8 cellular contexts compared by ENCODE assay signal in the genomic region with DNA sequence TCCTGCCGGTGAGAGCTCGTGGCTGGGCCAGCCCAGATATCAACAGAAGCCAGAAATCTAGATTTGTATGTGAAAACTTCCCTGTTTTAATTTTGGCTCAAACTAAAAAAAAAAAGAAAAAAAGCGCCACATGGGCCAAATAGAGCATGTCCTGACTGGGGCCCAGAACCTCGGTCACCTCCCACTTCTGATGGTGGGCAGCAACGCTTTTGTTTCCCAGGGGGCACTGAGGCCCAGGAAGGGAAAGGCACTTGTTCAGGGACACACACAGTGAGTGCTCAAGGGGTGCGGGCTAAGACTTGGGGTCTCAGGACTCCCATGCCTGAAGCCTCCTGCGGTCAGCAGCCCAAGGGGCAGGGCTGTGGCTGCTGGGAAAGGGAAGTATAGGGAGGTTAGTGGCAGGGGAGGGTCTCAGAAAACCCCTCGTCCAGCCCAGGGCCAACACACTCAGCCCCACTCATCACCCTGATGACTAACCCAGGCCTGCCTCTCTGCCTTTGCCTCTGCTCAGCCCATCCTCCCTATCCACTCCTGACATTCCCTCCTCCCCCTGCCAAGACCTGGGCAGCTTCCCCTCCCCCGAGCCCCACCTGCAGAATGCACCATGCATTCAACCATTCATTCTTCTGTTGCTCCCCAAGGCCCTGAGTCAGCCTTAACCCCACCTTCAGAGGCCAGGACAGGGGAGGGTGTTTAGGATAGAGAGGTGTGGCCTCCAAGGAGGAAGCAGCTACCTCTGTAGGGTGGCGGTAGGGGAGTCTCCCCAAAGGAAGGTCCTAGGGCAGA. TPM values are rescaled to one million over a fixed set of nuclear protein-coding genes. Genes with fewer than 3 reads are reported as not detected.
DNase-seq lines count a peak whose midpoint lies in the region; ATAC-seq, FAIRE-seq and TF ChIP-seq lines count a peak whose summit lies in the region.

No MANE protein-coding gene starts in this region.

- DNase-seq in GM18507 (ENCODE audit: extremely low spot score, insufficient read length, low read depth) (peak; percentile 44), NAMALWA (ENCODE audit: low spot score) (peak; percentile 87), mesothelial cell of epicardium (ENCODE audit: low spot score in 2 of 2, unreplicated experiment in 2 of 2) (no peak), hippocampal formation (lab: John Stamatoyannopoulos, UW) (no peak), anterior cingulate cortex (lab: John Stamatoyannopoulos, UW) (no peak), posterior vena cava (ENCODE audit: low spot score) (no peak)
- peak; percentile 46 to 58 for DNase-seq in activated T-cell treated with anti-CD3 and anti-CD28 coated beads, Interleukin-2, amount 50 U/mL, for 72 hours

- intact Hi-C loops in posterior vena cava (cut with DNase I) = no loop called here

- H3K9me3 Mint-ChIP-seq in activated T-cell treated with anti-CD3 and anti-CD28 coated beads, Interleukin-2, amount 50 U/mL, for 72 hours = no peaks in the 10 kb centered on the region
- H3K9me3 Mint-ChIP-seq in mesothelial cell of epicardium = no peaks in the 10 kb centered on the region

- peaks cover 66% of the 10 kb centered on the region for H3K4me1 Mint-ChIP-seq in activated T-cell treated with anti-CD3 and anti-CD28 coated beads, Interleukin-2, amount 50 U/mL, for 72 hours (ENCODE audit: low read depth)
- peaks cover 77% of the 10 kb centered on the region for H3K4me1 Mint-ChIP-seq in mesothelial cell of epicardium

- no peak overlapping the region for H3K27ac Mint-ChIP-seq in activated T-cell treated with anti-CD3 and anti-CD28 coated beads, Interleukin-2, amount 50 U/mL, for 72 hours
- H3K27ac Mint-ChIP-seq in mesothelial cell of epicardium = peak overlapping the region; percentile 97

- FAIRE-seq in GM18507 (lab: Jason Lieb, UNC) = peak; percentile 83

- TF ChIP-seq CTCF in mesothelial cell of epicardium (IDR thresholded peaks at IDR 0.05; ENCODE audit: unreplicated experiment) = no peak

- peak overlapping the region; percentile 68 to 72 for H3K4me3 Mint-ChIP-seq in activated T-cell treated with anti-CD3 and anti-CD28 coated beads, Interleukin-2, amount 50 U/mL, for 72 hours
- peak overlapping the region; percentile 51 for H3K4me3 Mint-ChIP-seq in mesothelial cell of epicardium

- H3K27me3 Mint-ChIP-seq in activated T-cell treated with anti-CD3 and anti-CD28 coated beads, Interleukin-2, amount 50 U/mL, for 72 hours (ENCODE audit: low read depth) = no peaks in the 10 kb centered on the region
- H3K27me3 Mint-ChIP-seq in mesothelial cell of epicardium (ENCODE audit: low read depth) = peaks cover 6% of the 10 kb centered on the region

- H3K36me3 Mint-ChIP-seq in activated T-cell treated with anti-CD3 and anti-CD28 coated beads, Interleukin-2, amount 50 U/mL, for 72 hours (ENCODE audit: insufficient read depth in 2 of 2) = no peaks in the 10 kb centered on the region
- H3K36me3 Mint-ChIP-seq in mesothelial cell of epicardium = no peaks in the 10 kb centered on the region

- peak; percentile 87 to 91 for ATAC-seq in activated T-cell treated with anti-CD3 and anti-CD28 coated beads, Interleukin-2, amount 50 U/mL, for 72 hours (replicated peaks in 1 of 2)
- no peak for ATAC-seq in HG03139 (IDR thresholded peaks at IDR 0.05; ENCODE audit: unreplicated experiment)

RNA-seq across cellular contexts. Expression of gene TCF20, which starts 30.0 kb away (rescaled TPM):
- 10 to 100 TPM; 64.0 to 82.8 TPM for total RNA-seq in activated T-cell treated with anti-CD3 and anti-CD28 coated beads, Interleukin-2, amount 50 U/mL, for 72 hours
- total RNA-seq in mesothelial cell of epicardium (77.4 to 82.2 TPM (median 80.7 TPM) in 3 replicates), posterior vena cava (10 to 100 TPM; 26.9 to 27.2 TPM)

Comparison
In these comparisons a context has a peak if more than half of its experiments do, and no peak if none do; other contexts are left out.
1. DNase-seq: peak in GM18507 (single experiment), NAMALWA (single experiment) and activated T-cell treated with anti-CD3 and anti-CD28 coated beads, Interleukin-2, amount 50 U/mL, for 72 hours (2 of 2); none in mesothelial cell of epicardium (0 of 2), hippocampal formation (0 of 2), anterior cingulate cortex (0 of 58) and posterior vena cava (single experiment).